In genomic region chrX:49176421-49177326, GRCh38 we compare ENCODE assay signal across 9 cellular contexts. TPM values are rescaled to one million over a fixed set of nuclear protein-coding genes. Genes with fewer than 3 reads are reported as not detected.
DNase-seq lines count a peak whose midpoint lies in the region; ATAC-seq and TF ChIP-seq lines count a peak whose summit lies in the region.
"Had no signal": no experiment of that assay in that cellular context is flagged by ENCODE, and none has a peak within 500 bp of the region (broad histone marks: within the 10 kb centered on the region; RNA-seq: fewer than 3 reads in every experiment).

No MANE protein-coding gene starts in this region.

- H3K9me3 ChIP-seq in lower lobe of right lung = no peaks in the 10 kb centered on the region
- H3K9me3 ChIP-seq in vagina = no peaks in the 10 kb centered on the region

- no peak overlapping the region for H3K4me3 Mint-ChIP-seq in activated T-helper 17 cell treated with anti-CD3 and anti-CD28 coated beads, Interleukin-2, amount 50 U/mL, for 72 hours
- no peak overlapping the region for H3K4me3 Mint-ChIP-seq in natural killer cell

- peak; percentile 7 for ATAC-seq in Right ventricle myocardium superior (ENCODE audit: poor library complexity)
- no peak for ATAC-seq in Right ventricle myocardium inferior
- no peak for ATAC-seq in activated T-helper 17 cell treated with anti-CD3 and anti-CD28 coated beads, Interleukin-2, amount 50 U/mL, for 72 hours (replicated peaks)
- peak; percentile 19 to 48 for ATAC-seq in lower lobe of right lung
- ATAC-seq in GM18505 (IDR thresholded peaks at IDR 0.05; ENCODE audit: unreplicated experiment) = no peak
- no peak for ATAC-seq in natural killer cell

- H3K36me3 ChIP-seq in lower lobe of right lung = peaks cover 47% of the 10 kb centered on the region
- no peaks in the 10 kb centered on the region for H3K36me3 ChIP-seq in vagina

- H3K27me3 ChIP-seq in lower lobe of right lung (ENCODE audit: low read depth) (no peaks in the 10 kb centered on the region), vagina (no peaks in the 10 kb centered on the region)

- H3K4me1 ChIP-seq in lower lobe of right lung (peaks cover 10% of the 10 kb centered on the region), vagina (peaks cover 12% of the 10 kb centered on the region)

- H3K4me3 ChIP-seq in lower lobe of right lung (no peak overlapping the region), vagina (no peak overlapping the region)

- no peaks in the 10 kb centered on the region for H3K9me3 Mint-ChIP-seq in activated T-helper 17 cell treated with anti-CD3 and anti-CD28 coated beads, Interleukin-2, amount 50 U/mL, for 72 hours
- H3K9me3 Mint-ChIP-seq in natural killer cell = no peaks in the 10 kb centered on the region
- H3K9me3 Mint-ChIP-seq: activated naive CD4-positive, alpha-beta T cell treated with anti-CD3 and anti-CD28 coated beads, Interleukin-2, amount 50 U/mL, for 72 hours had no signal

- TF ChIP-seq CTCF in lower lobe of right lung (IDR thresholded peaks at IDR 0.05) (no peak), vagina (IDR thresholded peaks at IDR 0.05) (no peak), natural killer cell (IDR thresholded peaks at IDR 0.05) (no peak)

- peak overlapping the region; percentile 41 for H3K27ac ChIP-seq in lower lobe of right lung
- peak overlapping the region; percentile 60 for H3K27ac ChIP-seq in vagina

- peaks cover 14% of the 10 kb centered on the region for H3K4me1 Mint-ChIP-seq in activated T-helper 17 cell treated with anti-CD3 and anti-CD28 coated beads, Interleukin-2, amount 50 U/mL, for 72 hours
- peaks cover 0 to 20% of the 10 kb centered on the region in 2 donors for H3K4me1 Mint-ChIP-seq in natural killer cell

- peak; percentile 57 for DNase-seq in Right ventricle myocardium superior
- no peak for DNase-seq in Right ventricle myocardium inferior (ENCODE audit: missing footprints)
- peak; percentile 56 for DNase-seq in lower lobe of right lung
- no peak for DNase-seq in vagina (ENCODE audit: extremely low spot score in 2 of 2)
- no peak for DNase-seq in natural killer cell
- no peak for DNase-seq in medulla oblongata (ENCODE audit: extremely low spot score)

- peak overlapping the region; percentile 81 for H3K27ac Mint-ChIP-seq in activated T-helper 17 cell treated with anti-CD3 and anti-CD28 coated beads, Interleukin-2, amount 50 U/mL, for 72 hours
- H3K27ac Mint-ChIP-seq in natural killer cell = peak overlapping the region in 1 of 2 donors; percentile 54

- intact Hi-C loops in Right ventricle myocardium superior (cut with DNase I) (no loop called here), Right ventricle myocardium inferior (cut with DNase I) (no loop called here), lower lobe of right lung (cut with DNase I) (no loop called here), vagina (cut with DNase I) (loop anchor here (10.0 kb wide), 1 partner anchor 102 kb away; the partner anchor contains the start of genes PRAF2 and WDR45), natural killer cell (cut with micrococcal nuclease) (no loop called here)

- no peaks in the 10 kb centered on the region for H3K27me3 Mint-ChIP-seq in activated T-helper 17 cell treated with anti-CD3 and anti-CD28 coated beads, Interleukin-2, amount 50 U/mL, for 72 hours
- no peaks in the 10 kb centered on the region for H3K27me3 Mint-ChIP-seq in natural killer cell (ENCODE audit: low read depth in 2 of 2)

- H3K36me3 Mint-ChIP-seq in activated T-helper 17 cell treated with anti-CD3 and anti-CD28 coated beads, Interleukin-2, amount 50 U/mL, for 72 hours (ENCODE audit: low read depth) = peaks cover 76% of the 10 kb centered on the region
- no peaks in the 10 kb centered on the region for H3K36me3 Mint-ChIP-seq in natural killer cell

- TF ChIP-seq POLR2A in vagina (IDR thresholded peaks at IDR 0.05) (no peak), GM18505 (IDR thresholded peaks at IDR 0.05; ENCODE audit: borderline replicate concordance, extremely low read depth, insufficient read depth, insufficient read length) (no peak)

RNA-seq across cellular contexts. Expression of gene PLP2, which starts 5.0 kb away (rescaled TPM):
- total RNA-seq in Right ventricle myocardium superior (50.1 TPM), Right ventricle myocardium inferior (67.0 TPM), lower lobe of right lung (91.8 TPM), vagina (81.3 TPM), natural killer cell (10 to 100 TPM; 29.3 to 69.7 (median 34.8) TPM)
- 100 to 1,000 TPM; 228 to 233 TPM for total RNA-seq in activated T-helper 17 cell treated with anti-CD3 and anti-CD28 coated beads, Interleukin-2, amount 50 U/mL, for 72 hours

RNA-seq across cellular contexts. Expression of gene PRICKLE3, which starts 9.5 kb away (rescaled TPM):
- total RNA-seq in Right ventricle myocardium superior (12.7 TPM), Right ventricle myocardium inferior (15.1 TPM), lower lobe of right lung (13.1 TPM), vagina (26.5 TPM), natural killer cell (1 to 10 TPM; 6.2 to 7.9 (median 6.3) TPM)
- total RNA-seq in activated T-helper 17 cell treated with anti-CD3 and anti-CD28 coated beads, Interleukin-2, amount 50 U/mL, for 72 hours = 10 to 100 TPM; 19.8 to 45.3 TPM

RNA-seq across cellular contexts. Expression of gene MAGIX, which starts 14.1 kb away (rescaled TPM):
- 5.3 TPM for total RNA-seq in Right ventricle myocardium superior
- 4.3 TPM for total RNA-seq in Right ventricle myocardium inferior
- total RNA-seq in activated T-helper 17 cell treated with anti-CD3 and anti-CD28 coated beads, Interleukin-2, amount 50 U/mL, for 72 hours = 1 to 10 TPM; 1.5 to 3.7 TPM
- 6.7 TPM for total RNA-seq in lower lobe of right lung
- 2.2 TPM for total RNA-seq in vagina
- 1 to 10 TPM in 2 of 3 donors, under 1 TPM in 1; 1.00 to 1.7 (median 1.2) TPM for total RNA-seq in natural killer cell

RNA-seq across cellular contexts. Expression of gene SYP, which starts 23.3 kb away (rescaled TPM):
- total RNA-seq in Right ventricle myocardium superior = 1.6 TPM
- 1.8 TPM for total RNA-seq in Right ventricle myocardium inferior
- total RNA-seq in activated T-helper 17 cell treated with anti-CD3 and anti-CD28 coated beads, Interleukin-2, amount 50 U/mL, for 72 hours = 10 to 100 TPM; 16.6 to 53.4 TPM
- 4.2 TPM for total RNA-seq in lower lobe of right lung
- total RNA-seq in vagina = 11.0 TPM
- 1 to 10 TPM in 1 of 3 donors, under 1 TPM in 2; 0.36 to 1.0 (median 0.80) TPM for total RNA-seq in natural killer cell

RNA-seq across cellular contexts. Expression of gene GPKOW, which starts 53.1 kb away (rescaled TPM):
- total RNA-seq in Right ventricle myocardium superior = 17.8 TPM
- 19.0 TPM for total RNA-seq in Right ventricle myocardium inferior
- total RNA-seq in activated T-helper 17 cell treated with anti-CD3 and anti-CD28 coated beads, Interleukin-2, amount 50 U/mL, for 72 hours = 10 to 100 TPM; 17.3 to 18.1 TPM
- 19.1 TPM for total RNA-seq in lower lobe of right lung
- total RNA-seq in vagina = 17.7 TPM
- 10 to 100 TPM; 22.4 to 26.0 (median 25.3) TPM for total RNA-seq in natural killer cell

Comparison
In these comparisons a context has a peak if more than half of its experiments do, and no peak if none do; other contexts are left out.
1. ATAC-seq: peak in Right ventricle myocardium superior (single experiment) and lower lobe of right lung (2 of 2); none in Right ventricle myocardium inferior (single experiment), activated T-helper 17 cell treated with anti-CD3 and anti-CD28 coated beads, Interleukin-2, amount 50 U/mL, for 72 hours (single experiment), GM18505 (single experiment) and natural killer cell (0 of 3).
2. DNase-seq: peak in Right ventricle myocardium superior (single experiment) and lower lobe of right lung (single experiment); none in Right ventricle myocardium inferior (single experiment), vagina (0 of 2), natural killer cell (single experiment) and medulla oblongata (single experiment).